In genomic region chr2:37753758-37754157, GRCh38 we compare ENCODE assay signal across 23 cellular contexts.
DNase-seq lines count a peak whose midpoint lies in the region; ATAC-seq and TF ChIP-seq lines count a peak whose summit lies in the region.
"Had no signal": no experiment of that assay in that cellular context is flagged by ENCODE, and none has a peak within 500 bp of the region (broad histone marks: within the 10 kb centered on the region; RNA-seq: fewer than 3 reads in every experiment).

No MANE protein-coding gene starts in this region.

- H3K27me3 ChIP-seq in mucosa of rectum (ENCODE audit: control insufficient read depth in 2 of 2, insufficient read depth in 2 of 2, low read length in 2 of 2): no peaks in the 10 kb centered on the region
- no peaks in the 10 kb centered on the region for H3K27me3 ChIP-seq in transverse colon
- H3K27me3 ChIP-seq in osteoblast (ENCODE audit: insufficient read depth, low read length): no peaks in the 10 kb centered on the region
- H3K27me3 ChIP-seq: BLaER1 had no signal

- peaks cover 0 to 3% of the 10 kb centered on the region in 2 donors for H3K4me1 ChIP-seq in mucosa of rectum (ENCODE audit: control insufficient read depth in 2 of 2, insufficient read depth in 2 of 2, low read length in 2 of 2)
- H3K4me1 ChIP-seq in transverse colon: peaks cover 0 to 21% (median 0%) of the 10 kb centered on the region in 4 donors
- H3K4me1 ChIP-seq in osteoblast (ENCODE audit: insufficient read depth, low read length): no peaks in the 10 kb centered on the region
- H3K4me1 ChIP-seq: Caco-2 had no signal

- H3K36me3 ChIP-seq in mucosa of rectum (ENCODE audit: control insufficient read depth in 2 of 2, insufficient read depth in 2 of 2, low read length in 2 of 2): no peaks in the 10 kb centered on the region
- H3K36me3 ChIP-seq in transverse colon: no peaks in the 10 kb centered on the region
- no peaks in the 10 kb centered on the region for H3K36me3 ChIP-seq in osteoblast (ENCODE audit: insufficient read depth, low read length)
- H3K36me3 ChIP-seq: BLaER1 had no signal

- H3K4me3 Mint-ChIP-seq in stimulated activated naive CD8-positive, alpha-beta T cell treated with anti-CD3 and anti-CD28 coated beads, Interleukin-15, amount 100 ng/mL, for 72 hours: no peak overlapping the region
- H3K4me3 Mint-ChIP-seq: B cell; CD4-positive, CD25-positive, alpha-beta regulatory T cell; CD8-positive, alpha-beta T cell had no signal

- peak; percentile 97 for ATAC-seq in left colon
- ATAC-seq in stimulated activated naive CD8-positive, alpha-beta T cell treated with anti-CD3 and anti-CD28 coated beads, Interleukin-15, amount 100 ng/mL, for 72 hours: no peak
- ATAC-seq: CD8-positive, alpha-beta T cell; GM12878 had no signal

- H3K27ac ChIP-seq in mucosa of rectum (ENCODE audit: low read depth in 2 of 2, low read length in 2 of 2): peak overlapping the region in 1 of 2 donors; percentile 29
- H3K27ac ChIP-seq in transverse colon: peak overlapping the region; percentile 41 to 64 (median 54)
- no peak overlapping the region for H3K27ac ChIP-seq in osteoblast (ENCODE audit: low read depth, low read length)
- H3K27ac ChIP-seq: 22Rv1, BLaER1, C4-2B, GM23248 had no signal

- H3K4me1 Mint-ChIP-seq in stimulated activated naive CD8-positive, alpha-beta T cell treated with anti-CD3 and anti-CD28 coated beads, Interleukin-15, amount 100 ng/mL, for 72 hours: no peaks in the 10 kb centered on the region
- H3K4me1 Mint-ChIP-seq: B cell had no signal

- intact Hi-C loops in left colon (cut with DNase I, micrococcal nuclease) (no loop called here), transverse colon (cut with DNase I; ENCODE audit: low total_unique reads) (no loop called here)

- H2AFZ ChIP-seq in osteoblast (ENCODE audit: low read length): no peak overlapping the region
- H2AFZ ChIP-seq: GM23248 had no signal

- H3K9me3 ChIP-seq in mucosa of rectum (ENCODE audit: control insufficient read depth in 2 of 2, low read length in 2 of 2) (no peaks in the 10 kb centered on the region), transverse colon (no peaks in the 10 kb centered on the region), osteoblast (ENCODE audit: low read depth, low read length) (no peaks in the 10 kb centered on the region)
- H3K9me3 ChIP-seq: BLaER1, Caco-2 had no signal

- H3K4me3 ChIP-seq in mucosa of rectum (ENCODE audit: low read length in 2 of 2) (peak overlapping the region; percentile 23 to 51), transverse colon (no peak overlapping the region), osteoblast (ENCODE audit: insufficient read depth, low read length) (no peak overlapping the region)
- H3K4me3 ChIP-seq: BLaER1, GM12878, GM23248 had no signal

- no peak overlapping the region for H3K9ac ChIP-seq in mucosa of rectum (ENCODE audit: low read depth in 1 of 2, low read length in 2 of 2)
- H3K9ac ChIP-seq: BLaER1, GM23248 had no signal

- H3K27me3 Mint-ChIP-seq in stimulated activated naive CD8-positive, alpha-beta T cell treated with anti-CD3 and anti-CD28 coated beads, Interleukin-15, amount 100 ng/mL, for 72 hours: no peaks in the 10 kb centered on the region
- H3K27me3 Mint-ChIP-seq: B cell had no signal

- in situ Hi-C loops in transverse colon (cut with MboI; ENCODE audit: low pct_ligation_motif_present in 1 of 4, low pct_unique_long_range_greater_than_20kb in 1 of 4, low sequenced_read_pairs in 3 of 4): no loop called here

- no peak overlapping the region for H3K27ac Mint-ChIP-seq in stimulated activated naive CD8-positive, alpha-beta T cell treated with anti-CD3 and anti-CD28 coated beads, Interleukin-15, amount 100 ng/mL, for 72 hours
- H3K27ac Mint-ChIP-seq: B cell; CD4-positive, CD25-positive, alpha-beta regulatory T cell; CD8-positive, alpha-beta T cell had no signal

- no peak overlapping the region for H3K4me2 ChIP-seq in osteoblast (ENCODE audit: insufficient read depth, low read length)
- H3K4me2 ChIP-seq: BLaER1 had no signal

- 40 to 60% methylated on average over 1 to 8 of the region's 8 CpGs for WGBS in transverse colon (ENCODE audit: low coverage in 1 of 2), 2 donors

- no peak for TF ChIP-seq EP300 in transverse colon (IDR thresholded peaks at IDR 0.05; ENCODE audit: low read depth)

- DNase-seq in DMS53 (lab: John Stamatoyannopoulos, UW) (peak; percentile 55), DMS53 treated with DMSO at 0.1 percent for 48 hours (lab: John Stamatoyannopoulos, UW; ENCODE audit: unreplicated experiment) (no peak), left colon (peak in 1 of 2 donors; percentile 28), transverse colon (peak; percentile 30), osteoblast (ENCODE audit: insufficient read length, low spot score, missing footprints) (no peak)
- DNase-seq in stimulated activated naive CD8-positive, alpha-beta T cell treated with anti-CD3 and anti-CD28 coated beads, Interleukin-15, amount 100 ng/mL, for 72 hours: no peak
- no peak for DNase-seq in activated naive CD4-positive, alpha-beta T cell treated with Interleukin-2 at 50 U/mL for 16 hours
- DNase-seq: Caco-2; CD4-positive, CD25-positive, alpha-beta regulatory T cell; CD8-positive, alpha-beta T cell; DMS 273 treated with DMSO at 0.1 percent for 48 hours; DMS79; EL; GDM1; GM23248; H7; HCEC 1CT had no signal

- H3K9me3 Mint-ChIP-seq in stimulated activated naive CD8-positive, alpha-beta T cell treated with anti-CD3 and anti-CD28 coated beads, Interleukin-15, amount 100 ng/mL, for 72 hours: no peaks in the 10 kb centered on the region
- H3K9me3 Mint-ChIP-seq: CD8-positive, alpha-beta T cell had no signal

- no peaks in the 10 kb centered on the region for H4K20me1 ChIP-seq in osteoblast (ENCODE audit: insufficient read depth, low read length)
- H4K20me1 ChIP-seq: BLaER1 had no signal

- H3K79me2 ChIP-seq in osteoblast (ENCODE audit: insufficient read depth, low read length): no peaks in the 10 kb centered on the region

- TF ChIP-seq POLR2A in transverse colon (IDR thresholded peaks at IDR 0.05): no peak

- TF ChIP-seq CTCF in transverse colon (IDR thresholded peaks at IDR 0.05): no peak
- no peak for TF ChIP-seq CTCF in osteoblast (IDR thresholded peaks at IDR 0.05; ENCODE audit: extremely low read depth, low read depth, low read length)

Comparison
In these comparisons a context has a peak if more than half of its experiments do, and no peak if none do; other contexts are left out.
1. DNase-seq: peak in DMS53 (single experiment) and transverse colon (single experiment); none in DMS53 treated with DMSO at 0.1 percent for 48 hours (single experiment), stimulated activated naive CD8-positive, alpha-beta T cell treated with anti-CD3 and anti-CD28 coated beads, Interleukin-15, amount 100 ng/mL, for 72 hours (0 of 2), activated naive CD4-positive, alpha-beta T cell treated with Interleukin-2 at 50 U/mL for 16 hours (single experiment) and osteoblast (single experiment).
2. H3K4me3 ChIP-seq: peak in mucosa of rectum (2 of 2); none in transverse colon (0 of 4) and osteoblast (single experiment).